Comparison of ENCODE assay signal across 8 cellular contexts in genomic region chr12:121095544-121096198, GRCh38. TPM values are rescaled to one million over a fixed set of nuclear protein-coding genes. Genes with fewer than 3 reads are reported as not detected.
DNase-seq lines count a peak whose midpoint lies in the region; ATAC-seq and TF ChIP-seq lines count a peak whose summit lies in the region.

No MANE protein-coding gene starts in this region.

- intact Hi-C loops in adrenal gland (cut with DNase I) (loop anchor here (5.0 to 10.0 kb wide), 3 partner anchors 33 to 491 kb away; no protein-coding TSS in a partner anchor), left ventricle myocardium inferior (cut with micrococcal nuclease) (no loop called here), prostate gland (cut with DNase I) (no loop called here)

- 4 to 7% (median 6%) methylated on average over 23 to 33 of the region's 33 CpGs for WGBS in adrenal gland, 4 donors
- 3% methylated on average over 28 of the region's 33 CpGs for WGBS in prostate gland
- 2 to 3% methylated on average over 32 to 33 of the region's 33 CpGs for WGBS in upper lobe of left lung, 2 donors

- DNase-seq in AG09309 (ENCODE audit: low read depth) = no peak
- peak; percentile 32 for DNase-seq in NCI-H1092 treated with DMSO at 0.1 percent for 48 hours (lab: John Stamatoyannopoulos, UW)
- DNase-seq in T-helper 1 cell = peak; percentile 56 to 75 (median 68)
- DNase-seq in adrenal gland = peak; percentile 48 to 81 (median 62)
- peak; percentile 67 for DNase-seq in left ventricle myocardium inferior
- DNase-seq in prostate gland (ENCODE audit: low spot score) = peak; percentile 47
- DNase-seq in upper lobe of left lung = peak; percentile 80 to 94

- H3K4me3 ChIP-seq in AG09309 (ENCODE audit: control insufficient read depth, low read depth, low read length) (peak overlapping the region; percentile 36), adrenal gland (peak overlapping the region in 1 of 4 donors; percentile 13), left ventricle myocardium inferior (peak overlapping the region; percentile 61), prostate gland (peak overlapping the region in 1 of 2 donors; percentile 10), upper lobe of left lung (peak overlapping the region in 3 of 4 donors; percentile 28 to 45 (median 32))

- no peaks in the 10 kb centered on the region for H3K27me3 ChIP-seq in adrenal gland
- H3K27me3 ChIP-seq in left ventricle myocardium inferior (ENCODE audit: low read depth) = peaks cover 6% of the 10 kb centered on the region
- no peaks in the 10 kb centered on the region for H3K27me3 ChIP-seq in prostate gland (replicated peaks; ENCODE audit: insufficient read depth)
- no peaks in the 10 kb centered on the region for H3K27me3 ChIP-seq in upper lobe of left lung

- TF ChIP-seq POLR2A in adrenal gland (IDR thresholded peaks at IDR 0.05) = no peak
- TF ChIP-seq POLR2A in prostate gland (IDR thresholded peaks at IDR 0.05) = no peak
- TF ChIP-seq POLR2A in upper lobe of left lung (IDR thresholded peaks at IDR 0.05) = no peak

- H3K9me3 ChIP-seq in adrenal gland (replicated peaks in 1 of 3) = no peaks in the 10 kb centered on the region
- H3K9me3 ChIP-seq in left ventricle myocardium inferior (replicated peaks) = peaks cover 16% of the 10 kb centered on the region
- H3K9me3 ChIP-seq in prostate gland = no peaks in the 10 kb centered on the region
- H3K9me3 ChIP-seq in upper lobe of left lung = peaks cover 0 to 3% (median 0%) of the 10 kb centered on the region in 4 donors

- no peak for TF ChIP-seq EP300 in upper lobe of left lung (IDR thresholded peaks at IDR 0.05)

- TF ChIP-seq CTCF in AG09309 (IDR thresholded peaks at IDR 0.05; ENCODE audit: control insufficient read depth, insufficient read depth, low read depth, low read length, missing control alignments) (peak; percentile 85), adrenal gland (IDR thresholded peaks at IDR 0.05) (peak; percentile 45 to 78 (median 63)), left ventricle myocardium inferior (IDR thresholded peaks at IDR 0.05; ENCODE audit: borderline replicate concordance) (peak; percentile 89), prostate gland (IDR thresholded peaks at IDR 0.05) (peak; percentile 37 to 71 (median 52)), upper lobe of left lung (IDR thresholded peaks at IDR 0.05) (peak; percentile 72 to 89 (median 80))

- H3K36me3 ChIP-seq in adrenal gland (replicated peaks in 1 of 2) = no peaks in the 10 kb centered on the region
- no peaks in the 10 kb centered on the region for H3K36me3 ChIP-seq in left ventricle myocardium inferior
- H3K36me3 ChIP-seq in prostate gland = no peaks in the 10 kb centered on the region
- no peaks in the 10 kb centered on the region for H3K36me3 ChIP-seq in upper lobe of left lung

- peak; percentile 63 for ATAC-seq in GM21526 (IDR thresholded peaks at IDR 0.05; ENCODE audit: low FRiP score, unreplicated experiment)
- peak; percentile 87 to 96 for ATAC-seq in upper lobe of left lung (ENCODE audit: low FRiP score in 2 of 2)

- H3K4me1 ChIP-seq in adrenal gland (replicated peaks in 1 of 2) (peaks cover 0 to 10% of the 10 kb centered on the region in 2 donors), left ventricle myocardium inferior (peaks cover 13% of the 10 kb centered on the region), prostate gland (replicated peaks) (peaks cover 6% of the 10 kb centered on the region), upper lobe of left lung (peaks cover 11 to 16% (median 14%) of the 10 kb centered on the region in 4 donors)

- no peak overlapping the region for H3K27ac ChIP-seq in adrenal gland
- H3K27ac ChIP-seq in left ventricle myocardium inferior (replicated peaks) = no peak overlapping the region
- no peak overlapping the region for H3K27ac ChIP-seq in prostate gland
- peak overlapping the region in 1 of 4 donors; percentile 48 for H3K27ac ChIP-seq in upper lobe of left lung

RNA-seq across cellular contexts. Expression of gene P2RX7, which starts 37.0 kb away (rescaled TPM):
- total RNA-seq in adrenal gland (10 to 100 TPM in 2 of 8 donors, 1 to 10 TPM in 6; 2.8 to 13.5 (median 7.8) TPM), left ventricle myocardium inferior (1.6 TPM), prostate gland (10 to 100 TPM in 1 of 2 donors, 1 to 10 TPM in 1; 1.4 to 11.8 TPM), upper lobe of left lung (10 to 100 TPM in 4 of 6 donors, 1 to 10 TPM in 2; 8.2 to 37.1 (median 15.4) TPM)
- 10 to 100 TPM in 1 of 3 donors, 1 to 10 TPM in 2; 2.0 to 10.5 (median 2.4) TPM for polyA plus RNA-seq in adrenal gland

RNA-seq across cellular contexts. Expression of gene OASL, which starts 56.6 kb away (rescaled TPM):
- total RNA-seq in adrenal gland (1 to 10 TPM in 1 of 8 donors, under 1 TPM in 6, not detected in 1; 0.28 to 1.1 (median 0.47) TPM), left ventricle myocardium inferior (0.25 TPM), prostate gland (under 1 TPM; 0.14 to 0.91 TPM), upper lobe of left lung (10 to 100 TPM in 4 of 6 donors, 1 to 10 TPM in 2; 5.2 to 24.2 (median 17.2) TPM)
- polyA plus RNA-seq in adrenal gland = 1 to 10 TPM in 2 of 3 donors, under 1 TPM in 1; 0.99 to 1.9 (median 1.3) TPM

Comparison
In these comparisons a context has a peak if more than half of its experiments do, and no peak if none do; other contexts are left out.
1. intact Hi-C loops: an anchor here in adrenal gland (5.0 to 10.0 kb wide); none called in left ventricle myocardium inferior and prostate gland.